In genomic region chrX:15358533-15358932, GRCh38 we compare ENCODE assay signal across 18 cellular contexts. TPM values are rescaled to one million over a fixed set of nuclear protein-coding genes. Genes with fewer than 3 reads are reported as not detected.
DNase-seq lines count a peak whose midpoint lies in the region; ATAC-seq, FAIRE-seq and TF ChIP-seq lines count a peak whose summit lies in the region.
"Had no signal": no experiment of that assay in that cellular context is flagged by ENCODE, and none has a peak within 500 bp of the region (broad histone marks: within the 10 kb centered on the region; RNA-seq: fewer than 3 reads in every experiment).

No MANE protein-coding gene starts in this region.

- 0 out of 2 replicates have a peak, but pooled peaks cover 5% of the 10 kb centered on the region for H3K9me3 ChIP-seq in Karpas-422 (ENCODE audit: low read length)
- no peaks in the 10 kb centered on the region for H3K9me3 ChIP-seq in uterus

- H3K27ac ChIP-seq in Karpas-422 (ENCODE audit: low read length), result peak overlapping the region; percentile 51; the same call in 1 of the 2 replicates
- no peak overlapping the region for H3K27ac ChIP-seq in uterus
- H3K27ac ChIP-seq: BLaER1 treated with 17β-estradiol and CSF1 and Interleukin-3, amounts not matched to agents 10 nM and 100 nM had no signal

- H3K36me3 ChIP-seq in Karpas-422 (ENCODE audit: insufficient read depth, low read length) (no peaks in the 10 kb centered on the region), uterus (no peaks in the 10 kb centered on the region)
- H3K36me3 ChIP-seq: BLaER1 treated with 17β-estradiol and CSF1 and Interleukin-3, amounts not matched to agents 10 nM and 100 nM had no signal

- H4K20me1 ChIP-seq in Karpas-422 (ENCODE audit: insufficient read depth, low read depth, low read length), result no peaks in the 10 kb centered on the region

- peak; percentile 47 for ATAC-seq in GM19351 (IDR thresholded peaks at IDR 0.05; ENCODE audit: unreplicated experiment)
- ATAC-seq: GM23338, K562 had no signal

- no peaks in the 10 kb centered on the region for H3K9me2 ChIP-seq in Karpas-422 (replicated peaks; ENCODE audit: insufficient read depth, low read length)

- FAIRE-seq in colon (lab: Jason Lieb, UNC), result peak; percentile 33
- FAIRE-seq: G401.6, K562 had no signal

- DNase-seq in GM12865 (ENCODE audit: low read depth), result peak; percentile 1
- peak; percentile 69 for DNase-seq in Karpas-422
- no peak for DNase-seq in DMS79 (lab: John Stamatoyannopoulos, UW)
- no peak for DNase-seq in uterus
- no peak for DNase-seq in H4 (ENCODE audit: low spot score)
- DNase-seq in T-helper 1 cell, result no peak
- DNase-seq: ACHN; CD4-positive, CD25-positive, alpha-beta regulatory T cell; EL; H9; Kasumi-1 had no signal

- peak overlapping the region; percentile 47 for H3K4me2 ChIP-seq in Karpas-422 (ENCODE audit: low read depth, low read length, poor library complexity, severe bottlenecking)
- H3K4me2 ChIP-seq: BLaER1 treated with 17β-estradiol and CSF1 and Interleukin-3, amounts not matched to agents 10 nM and 100 nM; GM23338 had no signal

- H3K4me1 ChIP-seq in Karpas-422 (ENCODE audit: low read length), result peaks cover 45% of the 10 kb centered on the region
- H3K4me1 ChIP-seq in uterus, result no peaks in the 10 kb centered on the region
- H3K4me1 ChIP-seq: BLaER1 treated with 17β-estradiol and CSF1 and Interleukin-3, amounts not matched to agents 10 nM and 100 nM had no signal

- H2AFZ ChIP-seq in Karpas-422 (ENCODE audit: low read length), result no peak overlapping the region
- H2AFZ ChIP-seq: GM23338 had no signal

- TF ChIP-seq POLR2A in uterus (IDR thresholded peaks at IDR 0.05), result no peak

- intact Hi-C loops in uterus (cut with DNase I; ENCODE audit: low total_unique reads), result no loop called here

- no peak overlapping the region for H3K9ac ChIP-seq in Karpas-422 (ENCODE audit: low read length)
- H3K9ac ChIP-seq: BLaER1 treated with 17β-estradiol and CSF1 and Interleukin-3, amounts not matched to agents 10 nM and 100 nM had no signal

- TF ChIP-seq CTCF in GM12865 (IDR thresholded peaks at IDR 0.05; ENCODE audit: insufficient read depth, low read depth, low read length, missing control alignments) (no peak), uterus (IDR thresholded peaks at IDR 0.05) (no peak)

- no peaks in the 10 kb centered on the region for H3K27me3 ChIP-seq in Karpas-422 (ENCODE audit: low read length)
- no peaks in the 10 kb centered on the region for H3K27me3 ChIP-seq in uterus

- H3K4me3 ChIP-seq in GM12865 (ENCODE audit: low read depth, low read length) (no peak overlapping the region), Karpas-422 (ENCODE audit: low read length) (0 out of 2 replicates have a peak overlapping the region, but pooled peaks have one; percentile 6), uterus (no peak overlapping the region)
- H3K4me3 ChIP-seq: BLaER1 treated with 17β-estradiol and CSF1 and Interleukin-3, amounts not matched to agents 10 nM and 100 nM; GM23338; K562 had no signal

- H3K79me2 ChIP-seq in Karpas-422 (ENCODE audit: low read length), result no peaks in the 10 kb centered on the region

RNA-seq across cellular contexts. Expression of gene PIGA, which starts 23.2 kb away (rescaled TPM):
- 8.2 and 39.5 TPM in 2 replicates for total RNA-seq in Karpas-422 (2014; rRNA removed; shearing (Covaris generic); ENCODE audit: low replicate concordance)
- 10 to 100 TPM; 10.2 to 54.8 (median 13.8) TPM for total RNA-seq in uterus
- total RNA-seq in H4 (2014; rRNA removed; shearing (Covaris generic)), result 9.9 and 10.9 TPM in 2 replicates

RNA-seq across cellular contexts. Expression of gene VEGFD, which starts 25.7 kb away (rescaled TPM):
- not detected in 2 replicates for total RNA-seq in Karpas-422 (2014; rRNA removed; shearing (Covaris generic); ENCODE audit: low replicate concordance)
- total RNA-seq in uterus, result 10 to 100 TPM in 1 of 4 donors, 1 to 10 TPM in 2, not detected in 1; 2.9 to 13.2 (median 6.2) TPM
- total RNA-seq in H4 (2014; rRNA removed; shearing (Covaris generic)), result 0.23 and 0.86 TPM in 2 replicates
- total RNA-seq: A172; CD4-positive, CD25-positive, alpha-beta regulatory T cell; GM23338; K562 had no signal

RNA-seq across cellular contexts. Expression of gene ASB11, which starts 43.1 kb away (rescaled TPM):
- not detected in 2 replicates for total RNA-seq in Karpas-422 (2014; rRNA removed; shearing (Covaris generic); ENCODE audit: low replicate concordance)
- total RNA-seq in uterus, result under 1 TPM in 2 of 4 donors, not detected in 2; 0.30 to 0.88 TPM
- total RNA-seq in H4 (2014; rRNA removed; shearing (Covaris generic)), result not detected in 2 replicates
- total RNA-seq: A172, GM23338, H9, K562 had no signal

Comparison
In these comparisons a context has a peak if more than half of its experiments do, and no peak if none do; other contexts are left out.
1. DNase-seq: peak in GM12865 (single experiment) and Karpas-422 (single experiment); none in DMS79 (single experiment), uterus (0 of 2), H4 (single experiment) and T-helper 1 cell (0 of 5).